Comparison of ENCODE assay signal across 8 cellular contexts in the genomic region with DNA sequence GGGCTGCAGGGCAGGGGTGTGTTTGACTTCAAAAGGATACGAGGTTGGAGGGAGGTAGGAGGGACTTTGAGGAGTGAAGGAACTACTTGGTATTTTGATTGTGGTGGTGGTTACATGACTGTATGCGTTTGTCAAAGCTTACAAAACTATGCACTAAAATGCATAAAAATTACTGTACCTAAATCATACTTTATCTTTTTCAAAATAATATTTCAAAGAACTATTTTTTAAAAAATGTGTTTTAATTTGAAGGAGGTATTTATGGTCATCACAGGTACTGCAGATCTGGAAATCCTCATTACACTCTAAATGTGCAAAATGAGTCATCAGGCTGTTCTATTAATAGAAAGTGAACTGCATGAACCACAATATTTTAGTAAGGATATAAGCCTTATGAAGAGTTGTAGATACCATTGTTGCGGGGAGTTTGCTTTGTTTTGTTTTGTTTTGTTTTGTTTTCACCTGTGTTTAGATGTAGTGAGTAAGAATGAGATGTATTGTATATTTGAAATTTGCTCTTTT.
A peak's percentile ranks its signal among the peaks of the same experiment; 100 is the strongest.
DNase-seq lines count a peak whose midpoint lies in the region; ATAC-seq and TF ChIP-seq lines count a peak whose summit lies in the region.

No MANE protein-coding gene starts in this region.

- peak; percentile 25 for TF ChIP-seq CTCF in AG10803 (conservative IDR thresholded peaks at IDR 0.05; ENCODE audit: low read length)
- peak; percentile 21 to 57 (median 36) for TF ChIP-seq CTCF in adrenal gland (IDR thresholded peaks at IDR 0.05)

- ATAC-seq in GM19351 (IDR thresholded peaks at IDR 0.05; ENCODE audit: unreplicated experiment) (peak; percentile 82), HG03442 (IDR thresholded peaks at IDR 0.05; ENCODE audit: unreplicated experiment) (peak; percentile 63), sciatic nerve (no peak)
- ATAC-seq in naive thymus-derived CD8-positive, alpha-beta T cell, result no peak

- POLR2A ChIA-PET in naive thymus-derived CD8-positive, alpha-beta T cell (lab: Charles Lee), result interaction anchor here (4.2 kb wide), 1 partner anchor 117 kb away, joined by 17 read pairs; the partner anchor contains the start of gene ARRDC3

- no peaks in the 10 kb centered on the region for H3K27me3 ChIP-seq in adrenal gland

- no peaks in the 10 kb centered on the region for H3K36me3 ChIP-seq in adrenal gland (replicated peaks in 1 of 2)

- peaks cover 10 to 12% of the 10 kb centered on the region in 2 donors for H3K4me1 ChIP-seq in adrenal gland (replicated peaks in 1 of 2)

- no peaks in the 10 kb centered on the region for H3K36me3 Mint-ChIP-seq in naive thymus-derived CD8-positive, alpha-beta T cell

- TF ChIP-seq POLR2A in adrenal gland (IDR thresholded peaks at IDR 0.05), result no peak

- no peaks in the 10 kb centered on the region for H3K9me3 Mint-ChIP-seq in naive thymus-derived CD8-positive, alpha-beta T cell

- H3K9me3 ChIP-seq in adrenal gland (replicated peaks in 1 of 3), result no peaks in the 10 kb centered on the region

- no peak overlapping the region for H3K27ac Mint-ChIP-seq in naive thymus-derived CD8-positive, alpha-beta T cell

- WGBS in adrenal gland, 4 donors, result 37 to 53% (median 43%) methylated on average over 3 of the region's 3 CpGs

- no peaks in the 10 kb centered on the region for H3K27me3 Mint-ChIP-seq in naive thymus-derived CD8-positive, alpha-beta T cell

- DNase-seq in AG10803 (ENCODE audit: low read depth) (peak; percentile 47), adrenal gland (no peak), kidney glomerular epithelial cell (lab: John Stamatoyannopoulos, UW) (peak; percentile 65), sciatic nerve (ENCODE audit: low spot score) (no peak), DMS114 treated with DMSO at 0.1 percent for 48 hours (lab: John Stamatoyannopoulos, UW; ENCODE audit: unreplicated experiment) (no peak)
- no peak for DNase-seq in naive thymus-derived CD8-positive, alpha-beta T cell

- H3K27ac ChIP-seq in adrenal gland, result no peak overlapping the region

- no peak overlapping the region for H3K4me3 Mint-ChIP-seq in naive thymus-derived CD8-positive, alpha-beta T cell

- intact Hi-C loops in adrenal gland (cut with DNase I) (no loop called here), sciatic nerve (cut with DNase I) (no loop called here)

- peaks cover 3 to 25% (median 17%) of the 10 kb centered on the region in 4 donors for H3K4me1 Mint-ChIP-seq in naive thymus-derived CD8-positive, alpha-beta T cell

- H3K4me3 ChIP-seq in AG10803 (ENCODE audit: low read length) (no peak overlapping the region), adrenal gland (peak overlapping the region in 1 of 4 donors; percentile 20)

Comparison
In these comparisons a context has a peak if more than half of its experiments do, and no peak if none do; other contexts are left out.
1. DNase-seq: peak in AG10803 (single experiment) and kidney glomerular epithelial cell (single experiment); none in adrenal gland (0 of 7), sciatic nerve (single experiment), DMS114 treated with DMSO at 0.1 percent for 48 hours (single experiment) and naive thymus-derived CD8-positive, alpha-beta T cell (0 of 10).
2. ATAC-seq: peak in GM19351 (single experiment) and HG03442 (single experiment); none in sciatic nerve (single experiment) and naive thymus-derived CD8-positive, alpha-beta T cell (0 of 2).